Comparison of ENCODE assay signal across 8 cellular contexts in the genomic region with DNA sequence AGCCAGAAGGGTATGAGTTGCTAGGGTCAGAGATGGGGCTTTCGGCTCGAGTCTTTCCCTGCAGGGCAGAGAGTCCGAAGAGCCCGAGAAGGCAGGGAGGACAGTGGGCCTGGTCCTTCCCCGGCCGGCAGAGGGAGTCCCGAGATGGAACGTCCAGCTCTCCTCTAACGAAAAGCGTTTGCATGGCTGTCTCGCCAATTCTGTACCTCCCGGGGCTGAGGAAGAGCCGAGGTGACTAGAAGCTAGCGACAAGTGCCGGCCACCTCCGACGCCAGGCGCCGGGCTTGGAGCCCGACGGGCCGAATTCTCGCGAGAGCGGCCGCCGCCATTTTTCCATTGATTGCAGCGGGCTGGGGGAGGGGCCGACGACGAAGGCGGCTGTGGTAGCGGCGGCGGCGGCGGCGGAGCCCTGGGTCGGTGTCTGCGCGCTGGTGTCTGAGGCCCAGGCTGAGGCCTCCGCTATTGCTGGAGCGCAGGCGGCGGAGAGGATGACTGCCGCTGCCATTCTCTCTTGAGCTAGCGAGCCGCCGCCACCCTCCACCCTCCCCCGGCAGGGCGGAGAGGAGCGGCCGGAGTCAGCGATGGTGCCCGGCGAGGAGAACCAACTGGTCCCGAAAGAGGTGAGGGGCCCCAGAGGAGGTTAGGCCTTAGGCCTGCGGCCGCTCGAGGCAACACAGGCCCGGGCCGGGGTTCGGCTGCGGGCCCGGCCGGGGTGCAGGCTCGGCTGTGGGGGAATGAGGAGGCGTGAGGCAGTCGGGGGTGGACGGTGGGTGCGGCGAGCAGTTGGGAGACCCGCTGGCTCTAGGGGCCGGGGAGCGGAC. TPM values are rescaled to one million over a fixed set of nuclear protein-coding genes. Genes with fewer than 3 reads are reported as not detected.
DNase-seq lines count a peak whose midpoint lies in the region; FAIRE-seq and TF ChIP-seq lines count a peak whose summit lies in the region.

TSS of gene USP47 (plus strand) at position 368 of the 821 bp plus-strand sequence. CDS start at position 582, 214 bp downstream.

- H3K27me3 ChIP-seq in stomach = no peaks in the 10 kb centered on the region

- H3K4me3 Mint-ChIP-seq in activated T-helper 2 cell treated with anti-CD3 and anti-CD28 coated beads, Interferon-gamma antibody, Interleukin-2, Interleukin-4, amounts not matched to agents 10 μg/mL and 5 μg/mL and 100 μg/mL, durations not matched to agents 14 hours and 24 hours and 36 hours (ENCODE audit: low read depth) = no peak within 1 kb of the TSS
- no peak within 1 kb of the TSS for H3K4me3 Mint-ChIP-seq in nephron progenitor cell

- peak; percentile 55 for FAIRE-seq in H54 (lab: Jason Lieb, UNC)

- 0 to 2% (median 0%) methylated on average over 47 to 75 of the region's 75 CpGs for WGBS in stomach, 5 donors

- H3K9me3 Mint-ChIP-seq in activated T-helper 2 cell treated with anti-CD3 and anti-CD28 coated beads, Interferon-gamma antibody, Interleukin-2, Interleukin-4, amounts not matched to agents 10 μg/mL and 5 μg/mL and 100 μg/mL, durations not matched to agents 14 hours and 24 hours and 36 hours = no peaks in the 10 kb centered on the region
- H3K9me3 Mint-ChIP-seq in nephron progenitor cell = no peaks in the 10 kb centered on the region

- H3K36me3 Mint-ChIP-seq in activated T-helper 2 cell treated with anti-CD3 and anti-CD28 coated beads, Interferon-gamma antibody, Interleukin-2, Interleukin-4, amounts not matched to agents 10 μg/mL and 5 μg/mL and 100 μg/mL, durations not matched to agents 14 hours and 24 hours and 36 hours (ENCODE audit: low read depth) = peaks cover 3% of the 10 kb centered on the region
- no peaks in the 10 kb centered on the region for H3K36me3 Mint-ChIP-seq in nephron progenitor cell (ENCODE audit: low read depth)

- no peaks in the 10 kb centered on the region for H3K36me3 ChIP-seq in stomach

- H3K4me1 ChIP-seq in stomach = peaks cover 23 to 45% (median 34%) of the 10 kb centered on the region in 4 donors

- H3K27ac Mint-ChIP-seq in activated T-helper 2 cell treated with anti-CD3 and anti-CD28 coated beads, Interferon-gamma antibody, Interleukin-2, Interleukin-4, amounts not matched to agents 10 μg/mL and 5 μg/mL and 100 μg/mL, durations not matched to agents 14 hours and 24 hours and 36 hours = peak within 1 kb of the TSS; percentile 64
- no peak within 1 kb of the TSS for H3K27ac Mint-ChIP-seq in nephron progenitor cell

- DNase-seq in G401 (ENCODE audit: low spot score) = peak; percentile 87
- DNase-seq in H54 (ENCODE audit: insufficient read length, low spot score) = peak; percentile 43
- no peak for DNase-seq in LNCaP clone FGC (ENCODE audit: low read depth)
- peak; percentile 74 for DNase-seq in RWPE1 (ENCODE audit: low spot score)
- peak; percentile 92 for DNase-seq in activated T-helper 2 cell treated with anti-CD3 and anti-CD28 coated beads, Interferon-gamma antibody, Interleukin-2, Interleukin-4, amounts not matched to agents 10 μg/mL and 5 μg/mL and 100 μg/mL, durations not matched to agents 14 hours and 24 hours and 36 hours (ENCODE audit: low spot score)
- peak; percentile 40 for DNase-seq in fibroblast of the conjunctiva (ENCODE audit: low read depth)
- peak; percentile 97 for DNase-seq in nephron progenitor cell
- peak; percentile 92 for DNase-seq in stomach

- TF ChIP-seq CTCF in LNCaP clone FGC (IDR thresholded peaks at IDR 0.05; ENCODE audit: control insufficient read depth, extremely low read depth, insufficient read depth) = peak; percentile 45
- peak; percentile 58 for TF ChIP-seq CTCF in RWPE1 (conservative IDR thresholded peaks at IDR 0.05; ENCODE audit: low read depth)
- peak; percentile 50 for TF ChIP-seq CTCF in nephron progenitor cell (IDR thresholded peaks at IDR 0.05)
- peak in 5 of 7 experiments; percentile 49 to 77 (median 59) for TF ChIP-seq CTCF in stomach (IDR thresholded peaks at IDR 0.05)

- peak within 1 kb of the TSS; percentile 94 for H3K27ac ChIP-seq in RWPE1
- H3K27ac ChIP-seq in stomach = peak within 1 kb of the TSS; percentile 95 to 99 (median 98)

- H3K27me3 Mint-ChIP-seq in activated T-helper 2 cell treated with anti-CD3 and anti-CD28 coated beads, Interferon-gamma antibody, Interleukin-2, Interleukin-4, amounts not matched to agents 10 μg/mL and 5 μg/mL and 100 μg/mL, durations not matched to agents 14 hours and 24 hours and 36 hours (ENCODE audit: low read depth) = peaks cover 18% of the 10 kb centered on the region
- peaks cover 4% of the 10 kb centered on the region for H3K27me3 Mint-ChIP-seq in nephron progenitor cell (ENCODE audit: low read depth, poor library complexity)

- H3K4me1 Mint-ChIP-seq in activated T-helper 2 cell treated with anti-CD3 and anti-CD28 coated beads, Interferon-gamma antibody, Interleukin-2, Interleukin-4, amounts not matched to agents 10 μg/mL and 5 μg/mL and 100 μg/mL, durations not matched to agents 14 hours and 24 hours and 36 hours (ENCODE audit: low read depth) = peaks cover 4% of the 10 kb centered on the region
- H3K4me1 Mint-ChIP-seq in nephron progenitor cell = no peaks in the 10 kb centered on the region

- peak within 1 kb of the TSS; percentile 75 for H3K4me3 ChIP-seq in LNCaP clone FGC (ENCODE audit: low read depth, low read length)
- peak within 1 kb of the TSS; percentile 60 to 82 (median 72) for H3K4me3 ChIP-seq in stomach

- CTCF ChIA-PET in RWPE1 (lab: Yijun Ruan, JAX) = interaction anchor here (0.5 to 1.2 kb wide), 6 partner anchors 12 to 908 kb away, joined by 3 to 4 read pairs (median 3); no protein-coding TSS in a partner anchor

- TF ChIP-seq EP300 in stomach (IDR thresholded peaks at IDR 0.05) = no peak

- TF ChIP-seq POLR2A in H54 (IDR thresholded peaks at IDR 0.05; ENCODE audit: low read depth, low read length) (peak; percentile 94), stomach (IDR thresholded peaks at IDR 0.05) (peak in 2 of 4 donors; percentile 73 to 75)

- H3K9me3 ChIP-seq in stomach = no peaks in the 10 kb centered on the region

- in situ Hi-C loops in G401 (cut with HindIII; ENCODE audit: low sequenced_read_pairs) = no loop called here

- POLR2A ChIA-PET in RWPE1 (lab: Yijun Ruan, JAX; ENCODE audit: low non-redundant PET) = no interaction called here

- intact Hi-C loops in activated T-helper 2 cell treated with anti-CD3 and anti-CD28 coated beads, Interferon-gamma antibody, Interleukin-2, Interleukin-4, amounts not matched to agents 10 μg/mL and 5 μg/mL and 100 μg/mL, durations not matched to agents 14 hours and 24 hours and 36 hours (cut with micrococcal nuclease) = loop anchor here (1.0 to 10.0 kb wide), 6 partner anchors 43 to 1385 kb away; partner anchors contain the start of genes AMPD3, GALNT18 and ZBED5
- intact Hi-C loops in stomach (cut with DNase I; ENCODE audit: low total_unique reads) = no loop called here

RNA-seq across cellular contexts. Expression of gene USP47, which starts in this region (rescaled TPM):
- 10.5 and 16.4 TPM in 2 replicates for total RNA-seq in G401 (2014; rRNA removed; shearing (Covaris generic))
- total RNA-seq in activated T-helper 2 cell treated with anti-CD3 and anti-CD28 coated beads, Interferon-gamma antibody, Interleukin-2, Interleukin-4, amounts not matched to agents 10 μg/mL and 5 μg/mL and 100 μg/mL, durations not matched to agents 14 hours and 24 hours and 36 hours = 52.1 and 55.8 TPM in 2 replicates
- 100 to 1,000 TPM in 2 of 5 donors, 10 to 100 TPM in 3; 35.6 to 200 (median 93.3) TPM for total RNA-seq in stomach
- polyA plus RNA-seq in stomach = 10 to 100 TPM; 14.6 to 22.6 (median 16.9) TPM
